ENCODE assay signal across 8 cellular contexts in the genomic region with DNA sequence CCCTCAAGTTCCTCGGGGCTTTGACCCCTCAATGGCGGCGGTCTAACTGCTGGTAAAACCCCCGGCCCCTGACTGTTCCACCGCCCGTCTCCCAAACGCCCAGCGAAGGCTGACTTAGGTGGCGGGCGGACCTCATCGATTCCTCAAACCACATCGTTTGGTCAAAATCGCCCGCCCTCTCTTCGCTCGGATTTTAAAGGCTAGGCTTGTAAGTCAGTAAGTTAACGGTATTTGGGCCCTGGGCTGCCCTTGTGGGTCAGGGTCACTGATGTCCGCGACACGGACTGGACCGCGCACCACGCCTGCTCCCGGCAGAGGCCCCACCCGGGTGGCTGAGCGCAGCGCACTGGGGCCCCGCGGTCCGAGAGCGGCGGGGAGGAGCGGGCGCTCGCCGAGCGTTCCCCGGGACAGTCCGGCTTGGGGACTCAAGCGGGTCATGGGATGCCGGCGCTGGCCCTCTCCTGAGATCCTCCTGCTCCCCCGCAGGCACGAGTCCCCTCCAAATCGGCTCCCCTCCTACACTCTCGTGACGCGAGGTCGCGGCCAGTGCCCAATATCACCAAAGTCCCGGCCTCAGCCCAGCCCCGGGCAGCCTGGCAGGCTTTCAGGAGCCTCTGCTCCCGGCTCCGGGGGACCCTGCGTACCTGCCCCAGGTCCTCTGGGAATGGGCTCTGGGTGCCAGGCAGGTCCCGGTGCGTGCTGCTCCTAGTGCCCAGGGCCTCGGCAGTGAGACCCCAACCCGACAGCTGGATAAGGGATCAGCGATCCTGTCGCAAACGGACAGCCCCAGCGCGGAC. TPM values are rescaled to one million over a fixed set of nuclear protein-coding genes. Genes with fewer than 3 reads are reported as not detected.
DNase-seq lines count a peak whose midpoint lies in the region; ATAC-seq and TF ChIP-seq lines count a peak whose summit lies in the region.

No MANE protein-coding gene starts in this region.

- H3K4me3 Mint-ChIP-seq in CD4-positive, alpha-beta T cell = peak overlapping the region; percentile 43
- H3K4me3 Mint-ChIP-seq in endothelial cell (ENCODE audit: unreplicated experiment) = peak overlapping the region; percentile 94

- WGBS in ovary, 3 donors = 2% methylated on average over 52 to 64 of the region's 64 CpGs

- intact Hi-C loops in CD4-positive, alpha-beta T cell (cut with DNase I, micrococcal nuclease) = loop anchor here in 1 of 2 experiments (5.0 kb wide), 1 partner anchor 163 kb away; a partner anchor contains a TSS
- intact Hi-C loops in ovary (cut with DNase I) = no loop called here

- TF ChIP-seq CTCF in CD4-positive, alpha-beta T cell (IDR thresholded peaks at IDR 0.05) = no peak
- no peak for TF ChIP-seq CTCF in endothelial cell (IDR thresholded peaks at IDR 0.05; ENCODE audit: unreplicated experiment)
- TF ChIP-seq CTCF in ovary (IDR thresholded peaks at IDR 0.05) = no peak

- H3K9ac ChIP-seq in HUES6 (ENCODE audit: low read length) = peak overlapping the region; percentile 79

- TF ChIP-seq EP300 in ovary (IDR thresholded peaks at IDR 0.05) = no peak

- TF ChIP-seq POLR2A in ovary (IDR thresholded peaks at IDR 0.05) = no peak

- H3K9me3 Mint-ChIP-seq in CD4-positive, alpha-beta T cell = no peaks in the 10 kb centered on the region
- H3K9me3 Mint-ChIP-seq in endothelial cell (ENCODE audit: unreplicated experiment) = no peaks in the 10 kb centered on the region

- no peaks in the 10 kb centered on the region for H3K36me3 Mint-ChIP-seq in CD4-positive, alpha-beta T cell (ENCODE audit: low read depth)
- H3K36me3 Mint-ChIP-seq in endothelial cell (ENCODE audit: low read depth, unreplicated experiment) = peaks cover 47% of the 10 kb centered on the region

- H3K27ac ChIP-seq in CD4-positive, alpha-beta T cell (ENCODE audit: low read depth, low read length) = no peak overlapping the region
- H3K27ac ChIP-seq in HUES6 (ENCODE audit: low read depth, low read length) (no peak overlapping the region; the same call in 1 of the 2 replicates), ovary (no peak overlapping the region)

- H3K4me1 Mint-ChIP-seq in CD4-positive, alpha-beta T cell (ENCODE audit: low read depth) = peaks cover 42% of the 10 kb centered on the region
- H3K4me1 Mint-ChIP-seq in endothelial cell (ENCODE audit: unreplicated experiment) = peaks cover 61% of the 10 kb centered on the region

- ATAC-seq in CD4-positive, alpha-beta T cell (ENCODE audit: poor library complexity) = no peak
- no peak for ATAC-seq in HG02571 (IDR thresholded peaks at IDR 0.05; ENCODE audit: unreplicated experiment)

- H3K36me3 ChIP-seq in HUES6 (ENCODE audit: control insufficient read depth, insufficient read depth, low read length) = peaks cover 11% of the 10 kb centered on the region; the same call in 1 of the 2 replicates
- no peaks in the 10 kb centered on the region for H3K36me3 ChIP-seq in ovary

- no peak for DNase-seq in CD4-positive, alpha-beta T cell
- DNase-seq in endothelial cell (ENCODE audit: low spot score) (no peak), ovary (no peak), HK-2 (ENCODE audit: unreplicated experiment) (no peak), Ammon's horn (ENCODE audit: low spot score) (no peak)
- no peak for DNase-seq in activated CD4-positive, CD25-positive, alpha-beta regulatory T cell (lab: John Stamatoyannopoulos, UW)

- POLR2A ChIA-PET in CD4-positive, alpha-beta T cell (lab: Charles Lee) = no interaction called here

- peaks cover 54% of the 10 kb centered on the region for H3K27me3 ChIP-seq in CD4-positive, alpha-beta T cell (ENCODE audit: control insufficient read depth, insufficient read depth, low read length)
- peaks cover 53% of the 10 kb centered on the region for H3K27me3 ChIP-seq in HUES6 (ENCODE audit: control insufficient read depth, insufficient read depth, low read length)
- H3K27me3 ChIP-seq in ovary = no peaks in the 10 kb centered on the region

- H3K4me3 ChIP-seq in HUES6 (ENCODE audit: low read depth, low read length) (peak overlapping the region; percentile 93), ovary (peak overlapping the region; percentile 34)

- CTCF ChIA-PET in CD4-positive, alpha-beta T cell (lab: Charles Lee) = no interaction called here

- H3K27ac Mint-ChIP-seq in CD4-positive, alpha-beta T cell = peak overlapping the region; percentile 82
- H3K27ac Mint-ChIP-seq in endothelial cell (ENCODE audit: unreplicated experiment) = peak overlapping the region; percentile 97

- H3K4me1 ChIP-seq in HUES6 (ENCODE audit: control insufficient read depth, insufficient read depth, low read length) (peaks cover 49% of the 10 kb centered on the region), ovary (ENCODE audit: insufficient read depth) (peaks cover 4% of the 10 kb centered on the region)

- H3K27me3 Mint-ChIP-seq in CD4-positive, alpha-beta T cell = peaks cover 62% of the 10 kb centered on the region
- H3K27me3 Mint-ChIP-seq in endothelial cell (ENCODE audit: unreplicated experiment) = peaks cover 16% of the 10 kb centered on the region

- H3K9me3 ChIP-seq in CD4-positive, alpha-beta T cell (ENCODE audit: control insufficient read depth, low read length) = no peaks in the 10 kb centered on the region
- H3K9me3 ChIP-seq in HUES6 (ENCODE audit: control insufficient read depth, insufficient read depth, low read depth, low read length) = no peaks in the 10 kb centered on the region
- no peaks in the 10 kb centered on the region for H3K9me3 ChIP-seq in ovary

RNA-seq across cellular contexts. Expression of a gene that starts 1.0 kb away (rescaled TPM):
- 1 to 10 TPM; 1.1 to 1.2 TPM for total RNA-seq in CD4-positive, alpha-beta T cell
- total RNA-seq in endothelial cell (ENCODE audit: unreplicated experiment) = 759 TPM
- 10 to 100 TPM in 3 of 7 donors, 1 to 10 TPM in 4; 5.8 to 31.4 (median 9.9) TPM for total RNA-seq in ovary
- 10 to 100 TPM in 1 of 2 donors, 1 to 10 TPM in 1; 7.3 to 19.3 TPM for polyA plus RNA-seq in ovary

Comparison
In these comparisons a context has a peak if more than half of its experiments do, and no peak if none do; other contexts are left out.
1. RNA of a gene that starts 1.0 kb away (total RNA-seq): 759 TPM in endothelial cell (single experiment); 5.8 to 31.4 TPM in ovary and 1.1 to 1.2 TPM in CD4-positive, alpha-beta T cell; every median in the first group is over 10 times any median in the second.